ENCODE assay signal across 1 cellular context in genomic region chr9:1120500-1120899, GRCh38.
TF ChIP-seq lines count a peak whose summit lies in the region.

No MANE protein-coding gene starts in this region.

TF ChIP-seq in WTC11, 78 proteins besides CTCF, POLR2A, EP300 and RAD21 (continued from another document):
- TF ChIP-seq NR3C1 (CRISPR knock-in tag; conservative IDR thresholded peaks at IDR 0.05; ENCODE audit: low read depth) (no peak), RORB (CRISPR knock-in tag; IDR thresholded peaks at IDR 0.05) (no peak), AFF4 (CRISPR knock-in tag; IDR thresholded peaks at IDR 0.05; ENCODE audit: borderline replicate concordance) (no peak), ZNF317 (CRISPR knock-in tag; IDR thresholded peaks at IDR 0.05; ENCODE audit: borderline replicate concordance, low read depth) (no peak), E2F5 (CRISPR knock-in tag; IDR thresholded peaks at IDR 0.05) (no peak), CBFB (CRISPR knock-in tag; IDR thresholded peaks at IDR 0.05; ENCODE audit: low read depth) (no peak)
- TF ChIP-seq, protein P1, sequence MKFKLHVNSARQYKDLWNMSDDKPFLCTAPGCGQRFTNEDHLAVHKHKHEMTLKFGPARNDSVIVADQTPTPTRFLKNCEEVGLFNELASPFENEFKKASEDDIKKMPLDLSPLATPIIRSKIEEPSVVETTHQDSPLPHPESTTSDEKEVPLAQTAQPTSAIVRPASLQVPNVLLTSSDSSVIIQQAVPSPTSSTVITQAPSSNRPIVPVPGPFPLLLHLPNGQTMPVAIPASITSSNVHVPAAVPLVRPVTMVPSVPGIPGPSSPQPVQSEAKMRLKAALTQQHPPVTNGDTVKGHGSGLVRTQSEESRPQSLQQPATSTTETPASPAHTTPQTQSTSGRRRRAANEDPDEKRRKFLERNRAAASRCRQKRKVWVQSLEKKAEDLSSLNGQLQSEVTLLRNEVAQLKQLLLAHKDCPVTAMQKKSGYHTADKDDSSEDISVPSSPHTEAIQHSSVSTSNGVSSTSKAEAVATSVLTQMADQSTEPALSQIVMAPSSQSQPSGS (CRISPR knock-in tag; IDR thresholded peaks at IDR 0.05; ENCODE audit: borderline replicate concordance, low read depth), result no peak
- TF ChIP-seq, protein P2, sequence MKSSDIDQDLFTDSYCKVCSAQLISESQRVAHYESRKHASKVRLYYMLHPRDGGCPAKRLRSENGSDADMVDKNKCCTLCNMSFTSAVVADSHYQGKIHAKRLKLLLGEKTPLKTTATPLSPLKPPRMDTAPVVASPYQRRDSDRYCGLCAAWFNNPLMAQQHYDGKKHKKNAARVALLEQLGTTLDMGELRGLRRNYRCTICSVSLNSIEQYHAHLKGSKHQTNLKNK (CRISPR knock-in tag; IDR thresholded peaks at IDR 0.05), result no peak
